In the genomic region with DNA sequence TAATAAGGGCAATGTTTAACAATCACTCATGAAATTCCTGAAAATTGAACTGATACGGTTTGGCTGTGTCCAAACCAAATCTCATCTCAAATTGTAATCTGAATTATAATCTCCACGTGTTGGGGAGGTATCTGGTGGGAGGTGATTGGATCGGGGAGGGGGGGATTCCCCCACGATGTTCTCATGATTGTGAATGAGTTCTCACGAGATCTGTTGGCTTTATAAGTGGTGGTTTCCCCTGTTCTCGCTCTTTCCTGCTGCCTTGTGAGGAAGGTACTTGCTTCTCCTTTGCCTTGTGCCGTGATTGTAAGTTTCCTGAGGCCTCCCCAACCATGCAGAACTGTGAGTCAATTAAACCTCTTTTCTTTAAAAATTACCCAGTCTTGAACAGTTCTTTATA, we compare ENCODE assay signal across 31 cellular contexts. TPM values are rescaled to one million over a fixed set of nuclear protein-coding genes. Genes with fewer than 3 reads are reported as not detected.
"Had no signal": no experiment of that assay in that cellular context is flagged by ENCODE, and none has a peak within 500 bp of the region (broad histone marks: within the 10 kb centered on the region; RNA-seq: fewer than 3 reads in every experiment).

No MANE protein-coding gene starts in this region.

- H3K27me3 ChIP-seq: colonic mucosa had no signal

- H3K4me1 ChIP-seq: colonic mucosa, esophagus squamous epithelium, gastrocnemius medialis, heart right ventricle, left lung, lower lobe of right lung had no signal

- H3K4me3 ChIP-seq: colonic mucosa, esophagus squamous epithelium, gastrocnemius medialis, heart right ventricle, left lung, lower lobe of right lung, mucosa of descending colon had no signal

- H3K27ac ChIP-seq: colonic mucosa, esophagus squamous epithelium, gastrocnemius medialis, heart right ventricle, left lung, lower lobe of right lung had no signal

- DNase-seq: colonic mucosa; cortex of kidney; effector CD8-positive, alpha-beta T cell; effector memory CD8-positive, alpha-beta T cell; endodermal cell; esophagus squamous epithelium; foreskin fibroblast; foreskin melanocyte; gastrocnemius medialis; glutamatergic neuron; head of caudate nucleus; heart right ventricle; hippocampal formation; left cardiac atrium; left lung; left ventricle myocardium superior; lower lobe of right lung; mesenchymal stem cell; mucosa of descending colon; naive B cell had no signal

- H3K36me3 ChIP-seq: colonic mucosa, esophagus squamous epithelium, gastrocnemius medialis, heart right ventricle, left lung, lower lobe of right lung had no signal

- H3K9me3 ChIP-seq: colonic mucosa, esophagus squamous epithelium, gastrocnemius medialis, heart right ventricle, left lung, lower lobe of right lung, mucosa of descending colon had no signal

RNA-seq across cellular contexts. Expression of gene SKOR2, which starts 34.0 kb away (rescaled TPM):
- total RNA-seq: colonic mucosa, dermis microvascular lymphatic vessel endothelial cell, epithelial cell of proximal tubule, esophagus squamous epithelium, gastrocnemius medialis, glomerular endothelial cell, heart right ventricle, kidney epithelial cell, left cardiac atrium, left lung, left ventricle myocardium superior, lower leg skin, lower lobe of right lung, lung microvascular endothelial cell, mesenteric fat pad, mesothelial cell of epicardium, mucosa of descending colon, myocyte had no signal
- polyA plus RNA-seq: esophagus, heart right ventricle, keratinocyte had no signal
